Comparison of ENCODE assay signal across 8 cellular contexts in the genomic region with DNA sequence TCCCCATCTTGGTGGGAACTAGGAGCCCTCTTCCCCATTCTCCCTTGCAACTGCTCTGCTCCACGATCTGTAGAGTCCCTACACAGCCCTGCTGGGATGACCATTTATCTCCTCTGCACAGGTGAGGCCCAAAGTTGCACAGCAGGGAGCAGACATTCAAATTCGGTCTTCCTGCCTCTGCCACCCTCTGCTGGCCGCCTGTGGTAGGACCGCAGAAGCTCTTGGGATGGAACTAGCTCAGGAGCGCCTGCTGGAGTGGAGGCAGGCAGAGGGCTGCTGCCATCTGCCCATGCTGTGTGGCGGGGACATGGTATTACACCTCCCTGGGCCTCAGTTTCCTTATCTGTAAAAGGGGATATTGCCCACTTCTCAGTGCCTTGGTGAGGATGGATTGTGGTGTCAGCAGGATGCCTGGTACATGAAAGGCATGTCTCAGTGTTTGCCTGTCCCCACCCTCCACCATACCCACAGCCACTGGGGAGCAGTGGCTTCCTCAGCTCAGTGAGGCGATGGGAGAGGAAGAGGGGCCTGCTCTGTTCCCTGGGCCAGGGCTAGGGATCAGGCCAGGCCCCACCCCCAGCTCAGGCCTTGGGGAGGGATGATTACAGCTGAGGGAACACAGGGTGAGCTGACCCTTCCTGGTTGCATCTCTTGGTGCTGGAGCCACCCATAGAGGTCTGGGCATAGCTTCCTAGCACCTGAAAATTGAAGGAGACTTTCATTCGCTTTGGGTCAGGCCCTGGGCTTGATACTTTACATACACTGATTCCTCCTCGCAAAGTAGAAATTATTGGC. TPM values are rescaled to one million over a fixed set of nuclear protein-coding genes. Genes with fewer than 3 reads are reported as not detected.
DNase-seq lines count a peak whose midpoint lies in the region; ATAC-seq, FAIRE-seq and TF ChIP-seq lines count a peak whose summit lies in the region.

No MANE protein-coding gene starts in this region.

- peak; percentile 95 for TF ChIP-seq CTCF in bronchial epithelial cell (IDR thresholded peaks at IDR 0.05; ENCODE audit: insufficient read depth, low read length, severe bottlenecking)
- TF ChIP-seq CTCF in kidney epithelial cell (IDR thresholded peaks at IDR 0.05; ENCODE audit: insufficient read depth, low read length, poor library complexity, severe bottlenecking) = peak; percentile 96

- DNase-seq in A172 (ENCODE audit: low spot score) (peak; percentile 77), NCI-H2227 (lab: John Stamatoyannopoulos, UW; ENCODE audit: unreplicated experiment) (peak; percentile 81), bronchial epithelial cell (ENCODE audit: low read depth) (peak; percentile 70), kidney epithelial cell (ENCODE audit: low read depth) (no peak)
- DNase-seq in activated CD4-positive, CD25-positive, alpha-beta regulatory T cell treated with anti-CD3 and anti-CD28 coated beads, Interleukin-2, amount 50 U/mL, for 16 hours (ENCODE audit: low read depth, low spot score) = peak; percentile 44
- DNase-seq in stimulated activated CD4-positive, alpha-beta T cell treated with anti-CD3 and anti-CD28 coated beads, Interleukin-2, amount 100 ng/mL, for 24 hours = peak; percentile 81 to 85

- H3K36me3 ChIP-seq in bronchial epithelial cell (ENCODE audit: control insufficient read depth, insufficient read depth, low read length) (no peaks in the 10 kb centered on the region), kidney epithelial cell (ENCODE audit: control insufficient read depth, insufficient read depth, low read length) (no peaks in the 10 kb centered on the region)

- H3K4me3 ChIP-seq in bronchial epithelial cell (ENCODE audit: low read depth, low read length) = no peak overlapping the region
- no peak overlapping the region for H3K4me3 ChIP-seq in kidney epithelial cell (ENCODE audit: low read depth, low read length)

- peak; percentile 23 for FAIRE-seq in bronchial epithelial cell (lab: Jason Lieb, UNC)

- ATAC-seq in GM18508 (IDR thresholded peaks at IDR 0.05; ENCODE audit: insufficient read depth, unreplicated experiment) (peak; percentile 55), HG03060 (IDR thresholded peaks at IDR 0.05; ENCODE audit: low read depth, unreplicated experiment) (peak; percentile 52)

- no peaks in the 10 kb centered on the region for H3K27me3 ChIP-seq in bronchial epithelial cell (ENCODE audit: control insufficient read depth, insufficient read depth, low read length)
- no peaks in the 10 kb centered on the region for H3K27me3 ChIP-seq in kidney epithelial cell (ENCODE audit: control insufficient read depth, insufficient read depth, low read length)

RNA-seq across cellular contexts. Expression of a gene that starts 11.3 kb away (rescaled TPM):
- not detected in 2 replicates for total RNA-seq in A172 (2014; rRNA removed; shearing (Covaris generic))
- total RNA-seq in bronchial epithelial cell (not detected in 2 replicates), kidney epithelial cell (not detected in 2 replicates)

RNA-seq across cellular contexts. Expression of a gene that starts 24.6 kb away (rescaled TPM):
- total RNA-seq in A172 (2014; rRNA removed; shearing (Covaris generic)) = 15.2 and 18.3 TPM in 2 replicates
- total RNA-seq in bronchial epithelial cell (3.2 and 9.6 TPM in 2 replicates), kidney epithelial cell (7.8 and 9.7 TPM in 2 replicates)

RNA-seq across cellular contexts. Expression of a gene that starts 36.7 kb away (rescaled TPM):
- total RNA-seq in A172 (2014; rRNA removed; shearing (Covaris generic)) = 0.05 TPM in 1 of 2 replicates, not detected in the other
- under 0.01 and 0.13 TPM in 2 replicates for total RNA-seq in bronchial epithelial cell
- total RNA-seq in kidney epithelial cell = 0.17 and 0.89 TPM in 2 replicates

RNA-seq across cellular contexts. Expression of a gene that starts 57.1 kb away (rescaled TPM):
- total RNA-seq in A172 (2014; rRNA removed; shearing (Covaris generic)) = not detected in 2 replicates
- total RNA-seq in bronchial epithelial cell = under 0.01 and 0.64 TPM in 2 replicates
- not detected in 2 replicates for total RNA-seq in kidney epithelial cell
